In the genomic region with DNA sequence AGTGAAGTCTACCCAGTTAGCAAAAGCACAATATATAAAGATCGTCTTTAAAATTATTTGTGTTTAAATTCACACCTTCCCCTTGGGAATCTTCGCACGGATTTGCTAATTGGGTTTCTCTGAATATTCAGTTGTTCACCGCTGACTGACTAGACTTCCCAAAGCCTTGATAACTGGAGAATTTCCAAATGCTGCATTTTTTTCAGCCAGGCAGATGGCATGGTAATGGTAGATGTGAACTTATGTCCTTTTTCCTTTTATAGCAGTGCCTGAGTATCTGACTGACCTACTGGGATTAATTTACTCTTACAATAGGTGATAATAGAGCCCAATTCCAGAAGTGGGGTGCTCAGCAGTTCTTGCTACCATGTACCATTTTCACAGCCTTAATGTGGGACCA, we compare ENCODE assay signal across 24 cellular contexts.
"Had no signal": no experiment of that assay in that cellular context is flagged by ENCODE, and none has a peak within 500 bp of the region (broad histone marks: within the 10 kb centered on the region; RNA-seq: fewer than 3 reads in every experiment).

No MANE protein-coding gene starts in this region.

- DNase-seq: immature natural killer cell; kidney; left colon; left lung; lower lobe of right lung; mammary epithelial cell; mesenchymal stem cell; naive thymus-derived CD8-positive, alpha-beta T cell; nucleus accumbens; pancreas; posterior cingulate gyrus; retina; right cardiac atrium; stimulated activated CD4-positive, alpha-beta T cell treated with anti-CD3 and anti-CD28 coated beads, Interleukin-12 subunit alpha, Interleukin-12 subunit beta, amount 100 ng/mL, for 4 hours; stimulated activated CD4-positive, alpha-beta T cell treated with anti-CD3 and anti-CD28 coated beads, Interleukin-15, amount 100 ng/mL, for 24 hours; stimulated activated CD4-positive, alpha-beta T cell treated with anti-CD3 and anti-CD28 coated beads, Interleukin-2, amount 100 ng/mL, for 24 hours; stimulated activated CD4-positive, alpha-beta T cell treated with anti-CD3 and anti-CD28 coated beads, Interleukin-4, amount 100 ng/mL, for 1 hour; stimulated activated naive B cell treated with anti-CD40 and anti-IgM and Interleukin-4, amounts not matched to agents 10 μg/mL and 1 μg/mL and 100 μg/mL, for 72 hours; stimulated activated naive CD8-positive, alpha-beta T cell treated with anti-CD3 and anti-CD28 coated beads, Interleukin-15, Interleukin-2, amounts not matched to agents 100 U/mL and 50 U/mL, for 24 hours; stomach; testis; thyroid gland; transverse colon; upper lobe of left lung had no signal
